In genomic region chr16:3971706-3972105, GRCh38 we compare ENCODE assay signal across 19 cellular contexts.
DNase-seq lines count a peak whose midpoint lies in the region; ATAC-seq, FAIRE-seq and TF ChIP-seq lines count a peak whose summit lies in the region.
"Had no signal": no experiment of that assay in that cellular context is flagged by ENCODE, and none has a peak within 500 bp of the region (broad histone marks: within the 10 kb centered on the region; RNA-seq: fewer than 3 reads in every experiment).

No MANE protein-coding gene starts in this region.

- H3K4ac ChIP-seq in IMR-90 (ENCODE audit: low read depth, low read length) = peak overlapping the region; percentile 76

- peaks cover 5 to 13% of the 10 kb centered on the region in 2 experiments; a peak in 2 of 4 replicates for H3K79me1 ChIP-seq in IMR-90 (ENCODE audit: low read depth in 1 of 2, low read length in 2 of 2)

- H3K4me1 Mint-ChIP-seq in stimulated activated memory B cell treated with anti-CD40 and anti-IgM and Interleukin-4, amounts not matched to agents 10 μg/mL and 1 μg/mL and 100 μg/mL, for 72 hours = no peaks in the 10 kb centered on the region
- no peaks in the 10 kb centered on the region for H3K4me1 Mint-ChIP-seq in activated naive CD4-positive, alpha-beta T cell treated with anti-CD3 and anti-CD28 coated beads for 36 hours (ENCODE audit: low read depth)
- no peaks in the 10 kb centered on the region for H3K4me1 Mint-ChIP-seq in T-cell
- H3K4me1 Mint-ChIP-seq: naive thymus-derived CD4-positive, alpha-beta T cell had no signal

- H2AFZ ChIP-seq in IMR-90 (replicated peaks; ENCODE audit: low read length, poor library complexity) (peak overlapping the region; percentile 24), hepatocyte (no peak overlapping the region)

- BruUV-seq in IMR-90 (replicated peaks; lab: Mats Ljungman, UMichigan) = no TSS peak

- H4K91ac ChIP-seq in IMR-90 (ENCODE audit: insufficient read depth, low read depth, low read length) = peak overlapping the region; percentile 40

- H3K9me1 ChIP-seq in IMR-90 (ENCODE audit: insufficient read depth, low read length) = peaks cover 11% of the 10 kb centered on the region

- H3K9ac ChIP-seq in IMR-90 (ENCODE audit: low read depth, low read length) = no peak overlapping the region

- no peaks in the 10 kb centered on the region for H3K9me3 ChIP-seq in IMR-90 (ENCODE audit: control insufficient read depth, insufficient read depth, low read length)
- no peaks in the 10 kb centered on the region for H3K9me3 ChIP-seq in hepatocyte (ENCODE audit: low read depth)
- H3K9me3 ChIP-seq: tibial nerve had no signal

- H2AK9ac ChIP-seq in IMR-90 (replicated peaks; ENCODE audit: low read depth, low read length, poor library complexity) = peak overlapping the region; percentile 38

- CTCF ChIA-PET in IMR-90 (lab: Yijun Ruan, JAX) = interaction anchor here (0.6 kb wide), 1 partner anchor 33 kb away, joined by 3 read pairs; no protein-coding TSS in a partner anchor
- CTCF ChIA-PET in activated naive CD4-positive, alpha-beta T cell treated with anti-CD3 and anti-CD28 coated beads for 36 hours (lab: Charles Lee) = no interaction called here
- CTCF ChIA-PET in T-cell (lab: Charles Lee) = no interaction called here

- H2BK15ac ChIP-seq in IMR-90 (ENCODE audit: low read depth, low read length) = peak overlapping the region; percentile 79; the same call in 1 of the 3 replicates

- peak overlapping the region in 1 of 2 experiments; percentile 49; a peak in 1 of 4 replicates for H4K8ac ChIP-seq in IMR-90 (ENCODE audit: low read depth in 2 of 2, low read length in 2 of 2)

- H3K4me3 ChIP-seq in IMR-90 (ENCODE audit: insufficient read depth, low read depth, low read length) (no peak overlapping the region; the same call in 1 of the 2 replicates), hepatocyte (no peak overlapping the region)
- H3K4me3 ChIP-seq: tibial nerve had no signal

- no peak for FAIRE-seq in GM12891 (lab: Jason Lieb, UNC)
- FAIRE-seq: TTC549 had no signal

- TF ChIP-seq POLR2A in IMR-90 (IDR thresholded peaks at IDR 0.05; ENCODE audit: low read depth, low read length) (no peak), GM12891 (IDR thresholded peaks at IDR 0.05; ENCODE audit: low read depth, low read length) (no peak)

- peaks cover 3% of the 10 kb centered on the region; the same call in 1 of the 2 replicates for H4K20me1 ChIP-seq in IMR-90 (ENCODE audit: insufficient read depth, low read length)
- no peaks in the 10 kb centered on the region for H4K20me1 ChIP-seq in hepatocyte (ENCODE audit: insufficient read depth, poor library complexity, severe bottlenecking)

- peak overlapping the region; percentile 81 for H3K4me2 ChIP-seq in IMR-90 (ENCODE audit: low read depth, low read length)
- H3K4me2 ChIP-seq in hepatocyte = no peak overlapping the region

- no peaks in the 10 kb centered on the region for H3K27me3 ChIP-seq in IMR-90 (ENCODE audit: control insufficient read depth, insufficient read depth, low read length)
- no peaks in the 10 kb centered on the region for H3K27me3 ChIP-seq in hepatocyte
- H3K27me3 ChIP-seq: tibial nerve had no signal

- peak overlapping the region; percentile 73; the same call in 1 of the 2 replicates for H2AK5ac ChIP-seq in IMR-90 (ENCODE audit: low read depth, low read length)

- H3K27ac ChIP-seq in IMR-90 (ENCODE audit: insufficient read depth, low read length) (peak overlapping the region; percentile 76), hepatocyte (peak overlapping the region; percentile 54)
- H3K27ac ChIP-seq: tibial nerve had no signal

- no peak overlapping the region for H3K56ac ChIP-seq in IMR-90 (ENCODE audit: extremely low read depth, insufficient read depth, low read length)

- H3K79me2 ChIP-seq in hepatocyte = no peaks in the 10 kb centered on the region

- H3K4me1 ChIP-seq in IMR-90 (ENCODE audit: control insufficient read depth, insufficient read depth, low read length) (peaks cover 13% of the 10 kb centered on the region), hepatocyte (ENCODE audit: insufficient read depth) (no peaks in the 10 kb centered on the region)
- H3K4me1 ChIP-seq: tibial nerve had no signal

- H3K4me3 Mint-ChIP-seq in stimulated activated memory B cell treated with anti-CD40 and anti-IgM and Interleukin-4, amounts not matched to agents 10 μg/mL and 1 μg/mL and 100 μg/mL, for 72 hours = no peak overlapping the region
- H3K4me3 Mint-ChIP-seq in activated naive CD4-positive, alpha-beta T cell treated with anti-CD3 and anti-CD28 coated beads for 36 hours = no peak overlapping the region
- no peak overlapping the region for H3K4me3 Mint-ChIP-seq in T-cell
- H3K4me3 Mint-ChIP-seq: activated T-cell treated with anti-CD3 and anti-CD28 coated beads, Interleukin-2, amount 50 U/mL, for 4 hours; CD4-positive, alpha-beta T cell; naive thymus-derived CD4-positive, alpha-beta T cell had no signal

- peak overlapping the region; percentile 41 for H3K14ac ChIP-seq in IMR-90 (replicated peaks; ENCODE audit: low read depth, low read length)

- DNase-seq in IMR-90 (peak; percentile 47), amniotic epithelial cell (ENCODE audit: low read depth) (peak; percentile 44), hepatocyte (ENCODE audit: low spot score) (no peak), GM12891 (ENCODE audit: insufficient read length, low spot score) (no peak), T-cell (no peak)
- no peak for DNase-seq in activated naive CD4-positive, alpha-beta T cell treated with anti-CD3 and anti-CD28 coated beads for 36 hours
- DNase-seq: activated CD4-positive, alpha-beta T cell treated with anti-CD3 and anti-CD28 coated beads for 1 hour; activated naive CD4-positive, alpha-beta T cell treated with Interleukin-2 at 50 U/mL for 16 hours; activated T-cell treated with anti-CD3 and anti-CD28 coated beads, Interleukin-2, amount 50 U/mL, for 4 hours; amygdala; CD4-positive, alpha-beta T cell; naive thymus-derived CD4-positive, alpha-beta T cell; NCI-H1417; NCI-H446 treated with DMSO at 0.1 percent for 48 hours; occipital lobe; OCI-M1 had no signal

- intact Hi-C loops in IMR-90 (cut with micrococcal nuclease) = no loop called here
- intact Hi-C loops in activated naive CD4-positive, alpha-beta T cell treated with anti-CD3 and anti-CD28 coated beads for 36 hours (cut with micrococcal nuclease) = no loop called here

- H3K27me3 Mint-ChIP-seq in stimulated activated memory B cell treated with anti-CD40 and anti-IgM and Interleukin-4, amounts not matched to agents 10 μg/mL and 1 μg/mL and 100 μg/mL, for 72 hours = no peaks in the 10 kb centered on the region
- no peaks in the 10 kb centered on the region for H3K27me3 Mint-ChIP-seq in activated naive CD4-positive, alpha-beta T cell treated with anti-CD3 and anti-CD28 coated beads for 36 hours (ENCODE audit: low read depth)
- no peaks in the 10 kb centered on the region for H3K27me3 Mint-ChIP-seq in T-cell
- H3K27me3 Mint-ChIP-seq: CD4-positive, alpha-beta T cell; naive thymus-derived CD4-positive, alpha-beta T cell had no signal

- in situ Hi-C loops in IMR-90 (cut with MboI; ENCODE audit: low sequenced_read_pairs) = no loop called here

- no peaks in the 10 kb centered on the region for H3K9me3 Mint-ChIP-seq in stimulated activated memory B cell treated with anti-CD40 and anti-IgM and Interleukin-4, amounts not matched to agents 10 μg/mL and 1 μg/mL and 100 μg/mL, for 72 hours
- no peaks in the 10 kb centered on the region for H3K9me3 Mint-ChIP-seq in activated naive CD4-positive, alpha-beta T cell treated with anti-CD3 and anti-CD28 coated beads for 36 hours
- no peaks in the 10 kb centered on the region for H3K9me3 Mint-ChIP-seq in T-cell
- H3K9me3 Mint-ChIP-seq: activated T-cell treated with anti-CD3 and anti-CD28 coated beads, Interleukin-2, amount 50 U/mL, for 4 hours; CD4-positive, alpha-beta T cell had no signal

- dilution Hi-C loops in IMR-90 (cut with HindIII; ENCODE audit: low sequenced_read_pairs, unreplicated experiment) = no loop called here

- POLR2A ChIA-PET in IMR-90 (lab: Charles Lee; ENCODE audit: unreplicated experiment) = no interaction called here
- POLR2A ChIA-PET in T-cell (lab: Charles Lee) = no interaction called here

- H2BK20ac ChIP-seq in IMR-90 (ENCODE audit: low read depth, low read length) = peak overlapping the region; percentile 35; the same call in 1 of the 2 replicates

- TF ChIP-seq CTCF in IMR-90 (conservative IDR thresholded peaks at IDR 0.05; ENCODE audit: low read depth, low read length) (no peak), hepatocyte (IDR thresholded peaks at IDR 0.05; ENCODE audit: poor library complexity) (no peak)

- peaks cover under 1% of the 10 kb centered on the region for H3K36me3 Mint-ChIP-seq in stimulated activated memory B cell treated with anti-CD40 and anti-IgM and Interleukin-4, amounts not matched to agents 10 μg/mL and 1 μg/mL and 100 μg/mL, for 72 hours
- H3K36me3 Mint-ChIP-seq in activated naive CD4-positive, alpha-beta T cell treated with anti-CD3 and anti-CD28 coated beads for 36 hours (ENCODE audit: low read depth) = no peaks in the 10 kb centered on the region
- H3K36me3 Mint-ChIP-seq in T-cell = peaks cover 7% of the 10 kb centered on the region

- peak overlapping the region; percentile 47; the same call in 1 of the 2 replicates for H3K23ac ChIP-seq in IMR-90 (ENCODE audit: low read depth, low read length)

- no CpG with 5 or more reads among the region's 8 CpGs for whole genome bisulfite sequencing in IMR-90 (ENCODE audit: extremely low coverage in 2 of 2, insufficient read length in 1 of 2), 2 experiments
- 85% methylated on average over 8 of the region's 8 CpGs for WGBS in hepatocyte (ENCODE audit: low lambda C conversion rate, missing lambda C conversion rate)

- ATAC-seq in IMR-90 (ENCODE audit: low read depth) (peak; percentile 58), T-cell (replicated peaks in 1 of 4) (no peak)
- peak; percentile 43 for ATAC-seq in stimulated activated memory B cell treated with anti-CD40 and anti-IgM and Interleukin-4, amounts not matched to agents 10 μg/mL and 1 μg/mL and 100 μg/mL, for 72 hours
- ATAC-seq: naive thymus-derived CD4-positive, alpha-beta T cell had no signal

- peak overlapping the region; percentile 48 for H3K18ac ChIP-seq in IMR-90 (ENCODE audit: low read depth, low read length)

- H3K36me3 ChIP-seq in IMR-90 (ENCODE audit: control insufficient read depth, insufficient read depth, low read length) (peaks cover 9% of the 10 kb centered on the region; the same call in 1 of the 2 replicates), hepatocyte (replicated peaks; ENCODE audit: insufficient read depth, low read depth) (no peaks in the 10 kb centered on the region)

- H4K5ac ChIP-seq in IMR-90 (ENCODE audit: low read depth, low read length) = 0 out of 2 replicates have a peak overlapping the region, but pooled peaks have one; percentile 3

- peak overlapping the region; percentile 41 for H2BK120ac ChIP-seq in IMR-90 (ENCODE audit: low read depth, low read length)

- no peak for TF ChIP-seq RAD21 in IMR-90 (IDR thresholded peaks at IDR 0.05; ENCODE audit: low read length)

- H3K27ac Mint-ChIP-seq in stimulated activated memory B cell treated with anti-CD40 and anti-IgM and Interleukin-4, amounts not matched to agents 10 μg/mL and 1 μg/mL and 100 μg/mL, for 72 hours = no peak overlapping the region
- H3K27ac Mint-ChIP-seq in activated naive CD4-positive, alpha-beta T cell treated with anti-CD3 and anti-CD28 coated beads for 36 hours = no peak overlapping the region
- H3K27ac Mint-ChIP-seq in T-cell = no peak overlapping the region
- H3K27ac Mint-ChIP-seq: CD4-positive, alpha-beta T cell; naive thymus-derived CD4-positive, alpha-beta T cell had no signal

- peak overlapping the region; percentile 77 for H2BK5ac ChIP-seq in IMR-90 (ENCODE audit: low read depth, low read length, poor library complexity, severe bottlenecking)

- no peaks in the 10 kb centered on the region for H3K9me2 ChIP-seq in hepatocyte (replicated peaks; ENCODE audit: insufficient read depth)

Comparison
In these comparisons a context has a peak if more than half of its experiments do, and no peak if none do; other contexts are left out.
1. ATAC-seq: peak in IMR-90 (single experiment) and stimulated activated memory B cell treated with anti-CD40 and anti-IgM and Interleukin-4, amounts not matched to agents 10 μg/mL and 1 μg/mL and 100 μg/mL, for 72 hours (single experiment); none in T-cell (0 of 4).
2. DNase-seq: peak in IMR-90 (single experiment) and amniotic epithelial cell (single experiment); none in hepatocyte (single experiment), GM12891 (single experiment), activated naive CD4-positive, alpha-beta T cell treated with anti-CD3 and anti-CD28 coated beads for 36 hours (single experiment) and T-cell (0 of 34).